In genomic region chr12:5537771-5538170, GRCh38 we compare ENCODE assay signal across 19 cellular contexts.
DNase-seq lines count a peak whose midpoint lies in the region; ATAC-seq and TF ChIP-seq lines count a peak whose summit lies in the region.
"Had no signal": no experiment of that assay in that cellular context is flagged by ENCODE, and none has a peak within 500 bp of the region (broad histone marks: within the 10 kb centered on the region; RNA-seq: fewer than 3 reads in every experiment).

No MANE protein-coding gene starts in this region.

- no peak overlapping the region for H4K12ac ChIP-seq in trophoblast cell (ENCODE audit: low read depth, low read length)

- H2BK120ac ChIP-seq in trophoblast cell (ENCODE audit: insufficient read depth, low read length, poor library complexity): no peak overlapping the region

- intact Hi-C loops in esophagus muscularis mucosa (cut with DNase I): no loop called here

- no peak overlapping the region for H2BK5ac ChIP-seq in trophoblast cell (ENCODE audit: low read depth, low read length, poor library complexity)

- H4K91ac ChIP-seq in trophoblast cell (ENCODE audit: low read depth, low read length): no peak overlapping the region

- TF ChIP-seq EP300 in esophagus muscularis mucosa (IDR thresholded peaks at IDR 0.05): no peak

- H2AK5ac ChIP-seq in trophoblast cell (ENCODE audit: low read length): no peak overlapping the region

- no peaks in the 10 kb centered on the region for H3K36me3 ChIP-seq in HUES6 (ENCODE audit: control insufficient read depth, insufficient read depth, low read length)
- no peaks in the 10 kb centered on the region for H3K36me3 ChIP-seq in esophagus muscularis mucosa
- no peaks in the 10 kb centered on the region for H3K36me3 ChIP-seq in trophoblast cell (ENCODE audit: control insufficient read depth in 1 of 2, insufficient read depth in 2 of 2, low read length in 2 of 2)
- H3K36me3 ChIP-seq: BLaER1 treated with 17β-estradiol and CSF1 and Interleukin-3, amounts not matched to agents 10 nM and 100 nM had no signal

- no peak overlapping the region for H3K4ac ChIP-seq in trophoblast cell (ENCODE audit: low read depth, low read length)

- no peak overlapping the region for H3K18ac ChIP-seq in trophoblast cell (ENCODE audit: low read length)

- no peak for TF ChIP-seq CTCF in esophagus muscularis mucosa (IDR thresholded peaks at IDR 0.05)

- H3K4me1 ChIP-seq in HUES6 (ENCODE audit: control insufficient read depth, insufficient read depth, low read length): peaks cover 21% of the 10 kb centered on the region
- H3K4me1 ChIP-seq in esophagus muscularis mucosa: no peaks in the 10 kb centered on the region
- H3K4me1 ChIP-seq in trophoblast cell (ENCODE audit: control insufficient read depth in 1 of 2, insufficient read depth in 2 of 2, low read length in 2 of 2): peaks cover 0 to 2% of the 10 kb centered on the region in 2 experiments
- H3K4me1 ChIP-seq: BLaER1 treated with 17β-estradiol and CSF1 and Interleukin-3, amounts not matched to agents 10 nM and 100 nM had no signal

- H3K79me2 ChIP-seq in trophoblast cell (ENCODE audit: control insufficient read depth, insufficient read depth, low read length, poor library complexity): no peaks in the 10 kb centered on the region

- H3K4me3 ChIP-seq in HUES6 (ENCODE audit: low read depth, low read length): no peak overlapping the region
- no peak overlapping the region for H3K4me3 ChIP-seq in esophagus muscularis mucosa
- H3K4me3 ChIP-seq in trophoblast cell (ENCODE audit: low read depth, low read length): peak overlapping the region; percentile 43
- H3K4me3 ChIP-seq: BLaER1 treated with 17β-estradiol and CSF1 and Interleukin-3, amounts not matched to agents 10 nM and 100 nM; GM12878; GM23248; K562 had no signal

- WGBS in esophagus muscularis mucosa: 89% methylated on average over 8 of the region's 8 CpGs
- WGBS in trophoblast cell (ENCODE audit: extremely low coverage, insufficient coverage, insufficient read length): no CpG with 5 or more reads among the region's 8 CpGs

- no peak for TF ChIP-seq POLR2A in esophagus muscularis mucosa (IDR thresholded peaks at IDR 0.05; ENCODE audit: low read depth)

- no peak overlapping the region for H2BK12ac ChIP-seq in trophoblast cell (ENCODE audit: low read length)

- no peak overlapping the region for H3K14ac ChIP-seq in trophoblast cell (ENCODE audit: low read length)

- H2AFZ ChIP-seq in trophoblast cell (ENCODE audit: insufficient read depth, low read length, poor library complexity): no peak overlapping the region
- H2AFZ ChIP-seq: GM23248 had no signal

- no peaks in the 10 kb centered on the region for H3K79me1 ChIP-seq in trophoblast cell (ENCODE audit: low read length)

- H3K9ac ChIP-seq in HUES6 (ENCODE audit: low read length) (peak overlapping the region; percentile 78), trophoblast cell (ENCODE audit: low read length) (no peak overlapping the region)
- H3K9ac ChIP-seq: BLaER1 treated with 17β-estradiol and CSF1 and Interleukin-3, amounts not matched to agents 10 nM and 100 nM; GM23248 had no signal

- H3K9me3 ChIP-seq in HUES6 (ENCODE audit: control insufficient read depth, insufficient read depth, low read depth, low read length): peaks cover 8% of the 10 kb centered on the region; the same call in 1 of the 2 replicates
- H3K9me3 ChIP-seq in esophagus muscularis mucosa: peaks cover 0 to 5% (median 0%) of the 10 kb centered on the region in 4 donors
- H3K9me3 ChIP-seq in trophoblast cell (ENCODE audit: insufficient read depth, low read depth, low read length): no peaks in the 10 kb centered on the region

- H3K4me2 ChIP-seq in trophoblast cell (ENCODE audit: low read length): no peak overlapping the region
- H3K4me2 ChIP-seq: BLaER1 treated with 17β-estradiol and CSF1 and Interleukin-3, amounts not matched to agents 10 nM and 100 nM had no signal

- H3K27ac ChIP-seq in HUES6 (ENCODE audit: low read depth, low read length) (peak overlapping the region; percentile 82; the same call in 1 of the 2 replicates), esophagus muscularis mucosa (replicated peaks in 1 of 4) (no peak overlapping the region), trophoblast cell (ENCODE audit: low read depth, low read length) (no peak overlapping the region)
- H3K27ac ChIP-seq: BLaER1 treated with 17β-estradiol and CSF1 and Interleukin-3, amounts not matched to agents 10 nM and 100 nM; GM23248; HL-60 had no signal

- DNase-seq in ELF-1 (ENCODE audit: low read depth, low spot score) (peak; percentile 86), esophagus muscularis mucosa (ENCODE audit: extremely low spot score) (peak; percentile 62), trophoblast cell (no peak), activated gamma-delta T cell treated with Interleukin-2 at 50 U/mL for 16 hours (no peak), activated T-cell treated with anti-CD3 and anti-CD28 coated beads for 4 hours (no peak)
- DNase-seq: Calu3; CD8-positive, alpha-beta T cell; DMS79 treated with DMSO at 0.1 percent for 48 hours; GM23248; H7; HFFc6; IMR-90 had no signal

- ATAC-seq in GM21619 (IDR thresholded peaks at IDR 0.05; ENCODE audit: unreplicated experiment): no peak
- ATAC-seq: CD8-positive, alpha-beta T cell; GM12878; HCT116; K562 had no signal

- peaks cover 3% of the 10 kb centered on the region; the same call in 1 of the 2 replicates for H3K27me3 ChIP-seq in HUES6 (ENCODE audit: control insufficient read depth, insufficient read depth, low read length)
- H3K27me3 ChIP-seq in esophagus muscularis mucosa: no peaks in the 10 kb centered on the region
- no peaks in the 10 kb centered on the region for H3K27me3 ChIP-seq in trophoblast cell (ENCODE audit: insufficient read depth, low read length)
- H3K27me3 ChIP-seq: BLaER1 treated with 17β-estradiol and CSF1 and Interleukin-3, amounts not matched to agents 10 nM and 100 nM had no signal

- no peak overlapping the region for H4K8ac ChIP-seq in trophoblast cell (ENCODE audit: low read depth, low read length)

- H3K23ac ChIP-seq in trophoblast cell (ENCODE audit: low read length): no peak overlapping the region

Comparison
In these comparisons a context has a peak if more than half of its experiments do, and no peak if none do; other contexts are left out.
1. DNase-seq: peak in ELF-1 (single experiment) and esophagus muscularis mucosa (single experiment); none in trophoblast cell (0 of 2), activated gamma-delta T cell treated with Interleukin-2 at 50 U/mL for 16 hours (single experiment) and activated T-cell treated with anti-CD3 and anti-CD28 coated beads for 4 hours (single experiment).